ENCODE assay signal across 2 cellular contexts in genomic region chr19:1634938-1635243, GRCh38.
TF ChIP-seq lines count a peak whose summit lies in the region.

No MANE protein-coding gene starts in this region.

TF ChIP-seq in HEK293, 187 proteins besides CTCF, POLR2A, EP300 and RAD21:
- no peak for TF ChIP-seq ZNF280C (tag by site-specific recombination; IDR thresholded peaks at IDR 0.05)
- TF ChIP-seq ZNF280D (tag by site-specific recombination; IDR thresholded peaks at IDR 0.05) = 0 out of 2 replicates have a peak, but pooled peaks have one; percentile 5
- TF ChIP-seq PRDM2 (tag by site-specific recombination; IDR thresholded peaks at IDR 0.05; ENCODE audit: borderline replicate concordance) = no peak
- TF ChIP-seq ZNF514 (tag by site-specific recombination; IDR thresholded peaks at IDR 0.05) = no peak
- 0 out of 2 replicates have a peak, but pooled peaks have one; percentile 2 for TF ChIP-seq KLF8 (tag by site-specific recombination; IDR thresholded peaks at IDR 0.05)
- peak; percentile 99 for TF ChIP-seq ZNF707 (tag by site-specific recombination; IDR thresholded peaks at IDR 0.05)

TF ChIP-seq in GM12878, 131 proteins besides CTCF, POLR2A, EP300 and RAD21:
- TF ChIP-seq NFIC (IDR thresholded peaks at IDR 0.05; ENCODE audit: low read depth, low read length) (no peak), YBX1 (IDR thresholded peaks at IDR 0.05) (no peak)
